Comparison of ENCODE assay signal across 1 cellular context in genomic region chr1:204941415-204942338, GRCh38.
A peak's percentile ranks its signal among the peaks of the same experiment; 100 is the strongest.
TF ChIP-seq lines count a peak whose summit lies in the region.

No MANE protein-coding gene starts in this region.

TF ChIP-seq in HCT116, 20 proteins besides CTCF, POLR2A, EP300 and RAD21 (continued from another document):
- TF ChIP-seq MAX (IDR thresholded peaks at IDR 0.05), result peak; percentile 48; the same call in 1 of the 2 replicates
- peak; percentile 20 for TF ChIP-seq YY1 (IDR thresholded peaks at IDR 0.05; ENCODE audit: extremely low read depth, insufficient replicate concordance, low read depth, low read length)
- no peak for TF ChIP-seq POLR2AphosphoS5 (IDR thresholded peaks at IDR 0.05; ENCODE audit: low read depth, low read length)
- TF ChIP-seq ZBTB33 (IDR thresholded peaks at IDR 0.05; ENCODE audit: extremely low read depth, insufficient replicate concordance, low read length), result no peak
- TF ChIP-seq FOSL1 (IDR thresholded peaks at IDR 0.05; ENCODE audit: low read depth), result no peak
- TF ChIP-seq CBX3 (IDR thresholded peaks at IDR 0.05; ENCODE audit: low read depth), result no peak
- no peak for TF ChIP-seq EGR1 (IDR thresholded peaks at IDR 0.05; ENCODE audit: low read depth)
- no peak for TF ChIP-seq CEBPB (IDR thresholded peaks at IDR 0.05; ENCODE audit: low read depth)
